In the genomic region with DNA sequence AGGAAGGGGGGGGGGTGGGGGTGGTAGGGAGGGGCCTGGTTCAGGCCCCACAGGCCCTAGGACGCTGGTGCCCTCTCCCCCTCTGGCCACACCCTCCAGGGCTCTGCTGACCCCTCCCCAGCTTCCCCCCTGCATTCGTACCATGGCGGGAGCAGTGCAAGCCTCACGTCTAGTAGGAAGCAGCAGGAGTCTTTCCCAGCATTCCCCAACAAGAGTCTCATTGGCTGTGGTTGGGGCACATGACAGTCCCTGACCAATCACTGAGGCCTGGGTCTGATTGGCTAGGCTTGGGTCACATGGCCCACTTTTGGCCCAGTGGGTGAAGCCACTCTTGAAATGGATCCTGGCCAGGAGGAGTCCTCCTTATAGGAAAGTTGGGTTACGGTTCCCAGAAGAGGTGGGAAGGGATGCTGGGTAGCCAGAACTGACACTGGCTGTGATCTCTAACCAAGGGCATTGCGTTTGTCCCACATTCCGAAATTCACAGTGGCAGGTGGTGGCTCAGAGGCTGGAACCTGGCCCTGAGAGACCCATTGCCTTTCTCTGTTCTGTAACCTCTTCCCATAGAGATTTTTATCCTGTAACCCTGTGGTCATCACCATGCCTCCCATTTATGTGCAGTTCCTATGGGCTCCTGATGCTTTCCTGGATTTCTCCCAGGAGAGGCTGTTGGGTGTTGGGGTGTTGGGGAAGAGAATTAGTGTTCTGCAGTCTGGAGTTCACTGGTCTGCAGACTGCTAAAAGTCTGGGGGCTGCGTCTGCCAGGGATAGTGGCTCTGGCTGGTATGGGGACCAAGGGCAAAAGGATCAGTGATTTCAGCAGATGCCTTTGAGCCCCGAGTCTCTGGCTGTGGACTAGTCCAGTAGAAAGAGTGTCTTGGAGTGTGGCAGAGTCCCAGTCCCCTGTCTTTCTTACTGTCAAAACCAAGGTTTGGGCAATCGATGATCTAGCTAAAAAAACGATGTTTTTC, we compare ENCODE assay signal across 21 cellular contexts. TPM values are rescaled to one million over a fixed set of nuclear protein-coding genes. Genes with fewer than 3 reads are reported as not detected.
DNase-seq lines count a peak whose midpoint lies in the region; ATAC-seq and TF ChIP-seq lines count a peak whose summit lies in the region.
"Had no signal": no experiment of that assay in that cellular context is flagged by ENCODE, and none has a peak within 500 bp of the region (broad histone marks: within the 10 kb centered on the region; RNA-seq: fewer than 3 reads in every experiment).

No MANE protein-coding gene starts in this region.

- peaks cover 20% of the 10 kb centered on the region for H3K27me3 Mint-ChIP-seq in activated CD8-positive, alpha-beta memory T cell treated with anti-CD3 and anti-CD28 coated beads, Interleukin-2, amount 10 ng/mL, durations not matched to agents 7 days and 5 days
- peaks cover 11% of the 10 kb centered on the region for H3K27me3 Mint-ChIP-seq in type B pancreatic cell

- intact Hi-C loops in left ventricle myocardium inferior (cut with micrococcal nuclease): no loop called here
- intact Hi-C loops in spleen (cut with DNase I; ENCODE audit: low total_unique reads): no loop called here

- H3K4me1 ChIP-seq in right atrium auricular region: no peaks in the 10 kb centered on the region
- no peaks in the 10 kb centered on the region for H3K4me1 ChIP-seq in left ventricle myocardium inferior
- no peaks in the 10 kb centered on the region for H3K4me1 ChIP-seq in spleen
- H3K4me1 ChIP-seq: tibial nerve had no signal

- H3K4me1 Mint-ChIP-seq in activated CD8-positive, alpha-beta memory T cell treated with anti-CD3 and anti-CD28 coated beads, Interleukin-2, amount 10 ng/mL, durations not matched to agents 7 days and 5 days: peaks cover 2% of the 10 kb centered on the region
- no peaks in the 10 kb centered on the region for H3K4me1 Mint-ChIP-seq in type B pancreatic cell (ENCODE audit: unreplicated experiment)
- H3K4me1 Mint-ChIP-seq: activated CD4-positive, alpha-beta T cell treated with anti-CD3 and anti-CD28 coated beads, Interleukin-2, amount 10 ng/mL, durations not matched to agents 7 days and 5 days; B cell had no signal

- 85 to 96% (median 90%) methylated on average over 9 to 11 of the region's 11 CpGs for WGBS in spleen, 5 donors

- CTCF ChIA-PET in activated CD8-positive, alpha-beta memory T cell treated with anti-CD3 and anti-CD28 coated beads, Interleukin-2, amount 10 ng/mL, durations not matched to agents 7 days and 5 days (lab: Charles Lee): no interaction called here

- H3K36me3 ChIP-seq in right atrium auricular region: no peaks in the 10 kb centered on the region
- no peaks in the 10 kb centered on the region for H3K36me3 ChIP-seq in left ventricle myocardium inferior
- H3K36me3 ChIP-seq in spleen: no peaks in the 10 kb centered on the region
- H3K36me3 ChIP-seq: brain microvascular endothelial cell, neural progenitor cell, tibial nerve, WERI-Rb-1 had no signal

- peak; percentile 13 for DNase-seq in right atrium auricular region (ENCODE audit: low spot score)
- no peak for DNase-seq in left ventricle myocardium inferior
- DNase-seq in activated CD8-positive, alpha-beta memory T cell treated with anti-CD3 and anti-CD28 coated beads, Interleukin-2, amount 10 ng/mL, durations not matched to agents 7 days and 5 days: peak; percentile 11
- peak; percentile 28 for DNase-seq in left lobe of liver (ENCODE audit: low spot score)
- DNase-seq in type B pancreatic cell (ENCODE audit: extremely low spot score, unreplicated experiment): peak; percentile 45
- DNase-seq in G401 (ENCODE audit: low spot score): no peak
- DNase-seq in spleen: no peak
- no peak for DNase-seq in hippocampal formation (lab: John Stamatoyannopoulos, UW)
- DNase-seq: activated CD4-positive, alpha-beta T cell treated with anti-CD3 and anti-CD28 coated beads, Interleukin-2, amount 10 ng/mL, durations not matched to agents 7 days and 5 days; activated naive CD4-positive, alpha-beta T cell treated with anti-CD3 and anti-CD28 coated beads for 36 hours; brain microvascular endothelial cell; DMS153; effector memory CD8-positive, alpha-beta T cell; NCI-H446 treated with DMSO at 0.1 percent for 48 hours; PC-3; posterior cingulate gyrus; WERI-Rb-1 had no signal

- H3K27ac Mint-ChIP-seq in activated CD8-positive, alpha-beta memory T cell treated with anti-CD3 and anti-CD28 coated beads, Interleukin-2, amount 10 ng/mL, durations not matched to agents 7 days and 5 days: no peak overlapping the region
- no peak overlapping the region for H3K27ac Mint-ChIP-seq in type B pancreatic cell
- H3K27ac Mint-ChIP-seq: activated CD4-positive, alpha-beta T cell treated with anti-CD3 and anti-CD28 coated beads, Interleukin-2, amount 10 ng/mL, durations not matched to agents 7 days and 5 days; activated naive CD4-positive, alpha-beta T cell treated with anti-CD3 and anti-CD28 coated beads for 36 hours; B cell; CD8-positive, alpha-beta T cell; effector memory CD8-positive, alpha-beta T cell; neural progenitor cell had no signal

- H3K27me3 ChIP-seq in right atrium auricular region (no peaks in the 10 kb centered on the region), left ventricle myocardium inferior (ENCODE audit: low read depth) (no peaks in the 10 kb centered on the region), spleen (replicated peaks in 1 of 7) (peaks cover 0 to 16% (median 0%) of the 10 kb centered on the region in 7 donors)
- H3K27me3 ChIP-seq: brain microvascular endothelial cell, neural progenitor cell, tibial nerve had no signal

- H3K27ac ChIP-seq in right atrium auricular region: no peak overlapping the region
- H3K27ac ChIP-seq in left ventricle myocardium inferior (replicated peaks): no peak overlapping the region
- no peak overlapping the region for H3K27ac ChIP-seq in spleen
- H3K27ac ChIP-seq: brain microvascular endothelial cell, neural progenitor cell, tibial nerve, WERI-Rb-1 had no signal

- H3K4me3 ChIP-seq in right atrium auricular region (no peak overlapping the region), left ventricle myocardium inferior (no peak overlapping the region), spleen (no peak overlapping the region)
- H3K4me3 ChIP-seq: neural progenitor cell, tibial nerve had no signal

- no peak for TF ChIP-seq CTCF in right atrium auricular region (IDR thresholded peaks at IDR 0.05)
- TF ChIP-seq CTCF in left ventricle myocardium inferior (IDR thresholded peaks at IDR 0.05; ENCODE audit: borderline replicate concordance): no peak
- TF ChIP-seq CTCF in type B pancreatic cell (conservative IDR thresholded peaks at IDR 0.05): no peak
- TF ChIP-seq CTCF in spleen (IDR thresholded peaks at IDR 0.05 in 8 of 11, conservative IDR thresholded peaks at IDR 0.05 in 3 of 11): no peak

- ATAC-seq in activated CD8-positive, alpha-beta memory T cell treated with anti-CD3 and anti-CD28 coated beads, Interleukin-2, amount 10 ng/mL, durations not matched to agents 7 days and 5 days: no peak
- ATAC-seq in left lobe of liver: no peak
- ATAC-seq: CD8-positive, alpha-beta T cell; effector memory CD8-positive, alpha-beta T cell; PC-3 had no signal

- H3K36me3 Mint-ChIP-seq in activated CD8-positive, alpha-beta memory T cell treated with anti-CD3 and anti-CD28 coated beads, Interleukin-2, amount 10 ng/mL, durations not matched to agents 7 days and 5 days: no peaks in the 10 kb centered on the region
- H3K36me3 Mint-ChIP-seq in type B pancreatic cell: no peaks in the 10 kb centered on the region
- H3K36me3 Mint-ChIP-seq: CD8-positive, alpha-beta T cell; neural progenitor cell had no signal

- H3K4me3 Mint-ChIP-seq in activated CD8-positive, alpha-beta memory T cell treated with anti-CD3 and anti-CD28 coated beads, Interleukin-2, amount 10 ng/mL, durations not matched to agents 7 days and 5 days: no peak overlapping the region
- H3K4me3 Mint-ChIP-seq in type B pancreatic cell: no peak overlapping the region
- H3K4me3 Mint-ChIP-seq: activated CD4-positive, alpha-beta T cell treated with anti-CD3 and anti-CD28 coated beads, Interleukin-2, amount 10 ng/mL, durations not matched to agents 7 days and 5 days; activated naive CD4-positive, alpha-beta T cell treated with anti-CD3 and anti-CD28 coated beads for 36 hours; B cell; CD8-positive, alpha-beta T cell; effector memory CD8-positive, alpha-beta T cell; neural progenitor cell had no signal

- in situ Hi-C loops in G401 (cut with HindIII; ENCODE audit: low sequenced_read_pairs): no loop called here

- no peaks in the 10 kb centered on the region for H3K9me3 Mint-ChIP-seq in activated CD8-positive, alpha-beta memory T cell treated with anti-CD3 and anti-CD28 coated beads, Interleukin-2, amount 10 ng/mL, durations not matched to agents 7 days and 5 days (ENCODE audit: low read depth)
- no peaks in the 10 kb centered on the region for H3K9me3 Mint-ChIP-seq in type B pancreatic cell
- H3K9me3 Mint-ChIP-seq: activated CD4-positive, alpha-beta T cell treated with anti-CD3 and anti-CD28 coated beads, Interleukin-2, amount 10 ng/mL, durations not matched to agents 7 days and 5 days; CD8-positive, alpha-beta T cell; effector memory CD8-positive, alpha-beta T cell had no signal

- no peaks in the 10 kb centered on the region for H3K9me3 ChIP-seq in right atrium auricular region
- H3K9me3 ChIP-seq in left ventricle myocardium inferior (replicated peaks): no peaks in the 10 kb centered on the region
- no peaks in the 10 kb centered on the region for H3K9me3 ChIP-seq in spleen
- H3K9me3 ChIP-seq: tibial nerve had no signal

- no peak for TF ChIP-seq POLR2A in spleen (IDR thresholded peaks at IDR 0.05)

RNA-seq across cellular contexts. Expression of a gene that starts 58.9 kb away (rescaled TPM):
- under 1 TPM in 1 of 2 donors, not detected in 1; 0.12 TPM for total RNA-seq in right atrium auricular region
- total RNA-seq in left ventricle myocardium inferior: not detected
- total RNA-seq in activated CD8-positive, alpha-beta memory T cell treated with anti-CD3 and anti-CD28 coated beads, Interleukin-2, amount 10 ng/mL, durations not matched to agents 7 days and 5 days: not detected
- total RNA-seq in left lobe of liver: 0.78 TPM
- total RNA-seq in type B pancreatic cell (ENCODE audit: low replicate concordance): 4.1 and 4.3 TPM in 2 replicates
- 1.8 and 5.6 TPM in 2 replicates for total RNA-seq in G401 (2014; rRNA removed; shearing (Covaris generic))
- 1 to 10 TPM in 2 of 7 donors, under 1 TPM in 3, not detected in 2; 0.36 to 1.4 (median 0.52) TPM for total RNA-seq in spleen
- under 1 TPM; 0.06 to 0.43 (median 0.12) TPM for polyA plus RNA-seq in spleen
- total RNA-seq: activated CD4-positive, alpha-beta T cell treated with anti-CD3 and anti-CD28 coated beads, Interleukin-2, amount 10 ng/mL, durations not matched to agents 7 days and 5 days; B cell had no signal

Comparison
In these comparisons a context has a peak if more than half of its experiments do, and no peak if none do; other contexts are left out.
1. DNase-seq: peak in right atrium auricular region (single experiment), activated CD8-positive, alpha-beta memory T cell treated with anti-CD3 and anti-CD28 coated beads, Interleukin-2, amount 10 ng/mL, durations not matched to agents 7 days and 5 days (single experiment), left lobe of liver (single experiment) and type B pancreatic cell (single experiment); none in left ventricle myocardium inferior (single experiment), G401 (single experiment), spleen (single experiment) and hippocampal formation (0 of 2).